14 cellular contexts compared by ENCODE assay signal in genomic region chr13:108315273-108315672, GRCh38. TPM values are rescaled to one million over a fixed set of nuclear protein-coding genes. Genes with fewer than 3 reads are reported as not detected.
DNase-seq lines count a peak whose midpoint lies in the region; ATAC-seq and TF ChIP-seq lines count a peak whose summit lies in the region.
"Had no signal": no experiment of that assay in that cellular context is flagged by ENCODE, and none has a peak within 500 bp of the region (broad histone marks: within the 10 kb centered on the region; RNA-seq: fewer than 3 reads in every experiment).

No MANE protein-coding gene starts in this region.

- no peak overlapping the region for H3K56ac ChIP-seq in mesendoderm (ENCODE audit: low read length)

- no peaks in the 10 kb centered on the region for H3K79me1 ChIP-seq in mesendoderm (ENCODE audit: low read length)

- WGBS in mesendoderm (ENCODE audit: extremely low coverage, insufficient coverage, low lambda C conversion rate) = no CpG with 5 or more reads among the region's 5 CpGs
- WGBS in transverse colon (ENCODE audit: low coverage in 1 of 2), 2 donors = 73 to 74% methylated on average over 5 of the region's 5 CpGs
- 79% methylated on average over 4 of the region's 5 CpGs for WGBS in mammary epithelial cell (ENCODE audit: low coverage, missing lambda C conversion rate)

- TF ChIP-seq POLR2A in transverse colon (IDR thresholded peaks at IDR 0.05) = no peak

- H2BK5ac ChIP-seq in mesendoderm (ENCODE audit: low read length) = no peak overlapping the region

- no peaks in the 10 kb centered on the region for H3K27me3 ChIP-seq in mesendoderm (ENCODE audit: insufficient read depth, low read length, poor library complexity)
- H3K27me3 ChIP-seq in transverse colon = no peaks in the 10 kb centered on the region
- no peaks in the 10 kb centered on the region for H3K27me3 ChIP-seq in mammary epithelial cell (ENCODE audit: insufficient read depth, low read length)
- H3K27me3 ChIP-seq: BLaER1 treated with 17β-estradiol and CSF1 and Interleukin-3, amounts not matched to agents 10 nM and 100 nM; suprapubic skin had no signal

- H3K4me2 ChIP-seq in mesendoderm (ENCODE audit: low read length) (no peak overlapping the region), mammary epithelial cell (ENCODE audit: insufficient read depth, low read depth, low read length) (no peak overlapping the region)
- H3K4me2 ChIP-seq: BLaER1 treated with 17β-estradiol and CSF1 and Interleukin-3, amounts not matched to agents 10 nM and 100 nM had no signal

- H3K4me1 ChIP-seq in mesendoderm (ENCODE audit: control insufficient read depth, low read depth, low read length) (no peaks in the 10 kb centered on the region), transverse colon (no peaks in the 10 kb centered on the region), mammary epithelial cell (ENCODE audit: insufficient read depth, low read length) (no peaks in the 10 kb centered on the region)
- H3K4me1 ChIP-seq: suprapubic skin had no signal

- no peak overlapping the region for H2AK5ac ChIP-seq in mesendoderm (ENCODE audit: low read length)

- H2BK15ac ChIP-seq in mesendoderm (replicated peaks; ENCODE audit: low read depth) = no peak overlapping the region

- no TSS peak for BruUV-seq in mammary epithelial cell (replicated peaks; lab: Mats Ljungman, UMichigan)

- peak; percentile 77 for DNase-seq in mesendoderm
- DNase-seq in transverse colon = no peak
- no peak for DNase-seq in anterior cingulate cortex (lab: John Stamatoyannopoulos, UW)
- no peak for DNase-seq in GM13976 (ENCODE audit: low spot score)
- DNase-seq in mammary epithelial cell = no peak
- DNase-seq: aorta, hippocampal formation, NCI-H146 had no signal

- no peaks in the 10 kb centered on the region for H4K20me1 ChIP-seq in mammary epithelial cell (ENCODE audit: insufficient read depth, low read length)
- H4K20me1 ChIP-seq: BLaER1 treated with 17β-estradiol and CSF1 and Interleukin-3, amounts not matched to agents 10 nM and 100 nM had no signal

- H3K4ac ChIP-seq in mesendoderm (ENCODE audit: low read depth, low read length) = no peak overlapping the region

- no peak overlapping the region for H4K5ac ChIP-seq in mesendoderm (ENCODE audit: low read length)

- peak; percentile 66 for ATAC-seq in GM19025 (IDR thresholded peaks at IDR 0.05; ENCODE audit: low read depth, unreplicated experiment)
- peak; percentile 54 for ATAC-seq in HG02678 (IDR thresholded peaks at IDR 0.05; ENCODE audit: unreplicated experiment)
- peak; percentile 72 for ATAC-seq in HG03521 (IDR thresholded peaks at IDR 0.05; ENCODE audit: unreplicated experiment)

- H3K27ac ChIP-seq in mesendoderm (ENCODE audit: low read depth, low read length) (no peak overlapping the region), transverse colon (no peak overlapping the region), mammary epithelial cell (ENCODE audit: insufficient read depth, low read depth, low read length) (no peak overlapping the region)
- H3K27ac ChIP-seq: BLaER1 treated with 17β-estradiol and CSF1 and Interleukin-3, amounts not matched to agents 10 nM and 100 nM; suprapubic skin had no signal

- H3K79me2 ChIP-seq in mesendoderm (ENCODE audit: control insufficient read depth, insufficient read depth, low read length) (no peaks in the 10 kb centered on the region), mammary epithelial cell (ENCODE audit: insufficient read depth, low read length) (no peaks in the 10 kb centered on the region)

- dilution Hi-C loops in mammary epithelial cell (cut with HindIII; ENCODE audit: low sequenced_read_pairs) = no loop called here

- CTCF ChIA-PET in mammary epithelial cell (lab: Charles Lee; ENCODE audit: low non-redundant PET) = no interaction called here

- H2BK120ac ChIP-seq in mesendoderm (ENCODE audit: low read depth, low read length) = no peak overlapping the region

- no peaks in the 10 kb centered on the region for H3K36me3 ChIP-seq in mesendoderm (ENCODE audit: control insufficient read depth, insufficient read depth, low read length)
- no peaks in the 10 kb centered on the region for H3K36me3 ChIP-seq in transverse colon
- no peaks in the 10 kb centered on the region for H3K36me3 ChIP-seq in mammary epithelial cell (ENCODE audit: insufficient read depth, low read length)
- H3K36me3 ChIP-seq: BLaER1 treated with 17β-estradiol and CSF1 and Interleukin-3, amounts not matched to agents 10 nM and 100 nM; suprapubic skin had no signal

- no peak for TF ChIP-seq EP300 in transverse colon (IDR thresholded peaks at IDR 0.05; ENCODE audit: low read depth)

- no peak overlapping the region for H3K9ac ChIP-seq in mesendoderm (ENCODE audit: low read length)
- no peak overlapping the region for H3K9ac ChIP-seq in mammary epithelial cell (ENCODE audit: insufficient read depth, low read length)
- H3K9ac ChIP-seq: BLaER1 treated with 17β-estradiol and CSF1 and Interleukin-3, amounts not matched to agents 10 nM and 100 nM had no signal

- intact Hi-C loops in transverse colon (cut with DNase I; ENCODE audit: low total_unique reads) (no loop called here), mammary epithelial cell (cut with micrococcal nuclease) (no loop called here)

- H2AFZ ChIP-seq in mammary epithelial cell (ENCODE audit: low read depth, low read length) = no peak overlapping the region

- TF ChIP-seq CTCF in transverse colon (IDR thresholded peaks at IDR 0.05) = no peak
- TF ChIP-seq CTCF in GM13976 (IDR thresholded peaks at IDR 0.05; ENCODE audit: borderline replicate concordance, control extremely low read depth, extremely low read depth, insufficient read depth, missing control alignments) = no peak
- TF ChIP-seq CTCF in mammary epithelial cell (conservative IDR thresholded peaks at IDR 0.05 in 1 of 2, IDR thresholded peaks at IDR 0.05 in 1 of 2; ENCODE audit: extremely low read depth in 1 of 2, insufficient read depth in 1 of 2, low read depth in 1 of 2, low read length in 2 of 2) = no peak

- H3K18ac ChIP-seq in mesendoderm (ENCODE audit: low read length) = no peak overlapping the region

- H3K4me3 ChIP-seq in mesendoderm (ENCODE audit: low read length) = no peak overlapping the region
- no peak overlapping the region for H3K4me3 ChIP-seq in transverse colon
- H3K4me3 ChIP-seq in mammary epithelial cell (replicated peaks in 1 of 3; ENCODE audit: insufficient read depth in 1 of 3, low read depth in 2 of 3, low read length in 3 of 3) = no peak overlapping the region
- H3K4me3 ChIP-seq: BLaER1 treated with 17β-estradiol and CSF1 and Interleukin-3, amounts not matched to agents 10 nM and 100 nM; suprapubic skin had no signal

- no peak overlapping the region for H3K23ac ChIP-seq in mesendoderm (ENCODE audit: low read length)

- in situ Hi-C loops in transverse colon (cut with MboI; ENCODE audit: low pct_ligation_motif_present in 1 of 4, low pct_unique_long_range_greater_than_20kb in 1 of 4, low sequenced_read_pairs in 3 of 4) = no loop called here
- in situ Hi-C loops in GM13976 (cut with MboI; ENCODE audit: low sequenced_read_pairs, unreplicated experiment) = no loop called here
- in situ Hi-C loops in mammary epithelial cell (cut with MboI; ENCODE audit: low sequenced_read_pairs in 2 of 2) = no loop called here

- no peak overlapping the region for H4K8ac ChIP-seq in mesendoderm (ENCODE audit: low read depth, low read length)

- no peaks in the 10 kb centered on the region for H3K9me3 ChIP-seq in transverse colon
- H3K9me3 ChIP-seq in mammary epithelial cell (replicated peaks; ENCODE audit: insufficient read depth, low read length) = no peaks in the 10 kb centered on the region
- H3K9me3 ChIP-seq: suprapubic skin had no signal

RNA-seq across cellular contexts. Expression of gene TNFSF13B, which starts 45.8 kb away (rescaled TPM):
- polyA plus RNA-seq in mesendoderm (2013, experiment 1 of 2) = 0.24 TPM
- 0.18 TPM for polyA plus RNA-seq in mesendoderm (2013, experiment 2 of 2)
- total RNA-seq in transverse colon (1 to 10 TPM in 2 of 4 donors, not detected in 2; 1.1 to 7.1 TPM), mammary epithelial cell (1 to 10 TPM; 1.6 to 1.7 TPM)
- polyA plus RNA-seq in mammary epithelial cell = 0.11 TPM
- not detected for polyA minus RNA-seq in mammary epithelial cell
- total RNA-seq: H1 had no signal
- polyA plus RNA-seq: H1 had no signal
